ENCODE assay signal across 8 cellular contexts in genomic region chr4:151408380-151408629, GRCh38. TPM values are rescaled to one million over a fixed set of nuclear protein-coding genes. Genes with fewer than 3 reads are reported as not detected.
DNase-seq lines count a peak whose midpoint lies in the region; ATAC-seq and TF ChIP-seq lines count a peak whose summit lies in the region.

No MANE protein-coding gene starts in this region.

- peak; percentile 3 for ATAC-seq in GM18498 (IDR thresholded peaks at IDR 0.05; ENCODE audit: unreplicated experiment)
- peak; percentile 10 for ATAC-seq in HG03442 (IDR thresholded peaks at IDR 0.05; ENCODE audit: unreplicated experiment)
- ATAC-seq in naive thymus-derived CD8-positive, alpha-beta T cell = peak in 1 of 2 donors; percentile 1

- peak overlapping the region in 8 of 10 donors; percentile 36 to 92 (median 84) for H3K27ac Mint-ChIP-seq in naive thymus-derived CD8-positive, alpha-beta T cell

- no peaks in the 10 kb centered on the region for H3K9me3 ChIP-seq in colonic mucosa

- DNase-seq in colonic mucosa (peak; percentile 26), DMS114 treated with DMSO at 0.1 percent for 48 hours (lab: John Stamatoyannopoulos, UW; ENCODE audit: unreplicated experiment) (no peak), posterior cingulate gyrus (no peak), A172 (ENCODE audit: low spot score) (no peak), NOMO-1 treated with dmso at 0.1 percent for 144 hours (lab: John Stamatoyannopoulos, UW; ENCODE audit: unreplicated experiment) (no peak)
- no peak for DNase-seq in naive thymus-derived CD8-positive, alpha-beta T cell

- H3K9ac ChIP-seq in colonic mucosa (ENCODE audit: low read depth in 2 of 2, low read length in 2 of 2) = peak overlapping the region; percentile 76 to 78

- H3K4me1 ChIP-seq in colonic mucosa = no peaks in the 10 kb centered on the region

- H3K27me3 Mint-ChIP-seq in naive thymus-derived CD8-positive, alpha-beta T cell = peaks cover 0 to 17% (median 0%) of the 10 kb centered on the region in 5 donors

- no peaks in the 10 kb centered on the region for H3K9me3 Mint-ChIP-seq in naive thymus-derived CD8-positive, alpha-beta T cell

- POLR2A ChIA-PET in naive thymus-derived CD8-positive, alpha-beta T cell (lab: Charles Lee) = no interaction called here

- no peaks in the 10 kb centered on the region for H3K36me3 ChIP-seq in colonic mucosa

- H3K4me3 Mint-ChIP-seq in naive thymus-derived CD8-positive, alpha-beta T cell = peak overlapping the region; percentile 84 to 97 (median 92)

- intact Hi-C loops in colonic mucosa (cut with DNase I) = no loop called here
- intact Hi-C loops in posterior cingulate gyrus (cut with DNase I) = no loop called here

- H3K36me3 Mint-ChIP-seq in naive thymus-derived CD8-positive, alpha-beta T cell = no peaks in the 10 kb centered on the region

- no peaks in the 10 kb centered on the region for H3K27me3 ChIP-seq in colonic mucosa

- H3K4me3 ChIP-seq in colonic mucosa = peak overlapping the region; percentile 54

- H3K4me1 Mint-ChIP-seq in naive thymus-derived CD8-positive, alpha-beta T cell = peaks cover 11 to 29% (median 25%) of the 10 kb centered on the region in 4 donors

- TF ChIP-seq CTCF in colonic mucosa (IDR thresholded peaks at IDR 0.05) = no peak

- H3K27ac ChIP-seq in colonic mucosa = peak overlapping the region; percentile 79

RNA-seq across cellular contexts. Expression of gene FHIP1A, which starts 0.7 kb away (rescaled TPM):
- total RNA-seq in colonic mucosa = 10 to 100 TPM; 31.5 to 33.4 TPM
- 1 to 10 TPM; 1.6 to 3.3 TPM for total RNA-seq in naive thymus-derived CD8-positive, alpha-beta T cell
- polyA plus RNA-seq in naive thymus-derived CD8-positive, alpha-beta T cell = 1 to 10 TPM in 1 of 3 donors, under 1 TPM in 1, not detected in 1; 0.27 to 1.4 TPM
- total RNA-seq in A172 (2014; rRNA removed; shearing (Covaris generic)) = 3.0 and 38.0 TPM in 2 replicates
